In the genomic region with DNA sequence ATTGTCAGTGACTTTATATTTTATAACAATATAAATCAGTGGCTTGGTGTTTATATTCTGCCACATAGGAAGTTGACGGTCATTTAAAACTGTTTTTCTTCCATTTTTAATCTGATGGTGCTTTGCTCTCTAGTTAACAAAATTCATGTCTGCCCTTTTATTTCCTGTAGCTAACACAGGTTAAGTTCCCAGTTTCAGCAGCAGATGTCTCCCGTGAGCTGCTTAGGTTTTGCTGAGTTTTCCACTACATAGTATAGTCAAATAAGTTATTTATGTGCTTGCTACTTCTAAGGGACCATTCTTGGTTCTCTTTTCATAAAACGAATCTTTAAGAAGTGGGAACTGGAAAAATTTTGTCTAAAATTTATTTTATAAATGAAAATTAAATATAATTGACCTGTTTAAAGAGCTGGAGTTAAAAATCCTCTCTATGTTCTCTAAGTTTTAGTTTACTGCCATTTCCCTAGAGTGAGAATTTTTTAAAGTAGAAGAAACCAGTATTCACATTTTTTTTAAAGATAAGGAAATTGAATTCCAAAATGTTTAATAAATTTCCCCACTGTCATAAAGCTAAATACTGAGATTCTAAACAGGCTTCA, we compare ENCODE assay signal across 7 cellular contexts. TPM values are rescaled to one million over a fixed set of nuclear protein-coding genes. Genes with fewer than 3 reads are reported as not detected.
DNase-seq lines count a peak whose midpoint lies in the region; ATAC-seq and TF ChIP-seq lines count a peak whose summit lies in the region.

No MANE protein-coding gene starts in this region.

- H3K27me3 ChIP-seq in GM06990 (replicated peaks; ENCODE audit: control insufficient read depth, insufficient read depth, low read length): no peaks in the 10 kb centered on the region
- H3K27me3 ChIP-seq in HCT116 (ENCODE audit: insufficient read depth, low read length): no peaks in the 10 kb centered on the region
- no peaks in the 10 kb centered on the region for H3K27me3 ChIP-seq in lower lobe of right lung (ENCODE audit: low read depth)

- H3K4me2 ChIP-seq in HCT116 (ENCODE audit: low read length): no peak overlapping the region

- no peak overlapping the region for H3K4me3 ChIP-seq in GM06990 (replicated peaks; ENCODE audit: low read depth, low read length)
- H3K4me3 ChIP-seq in HCT116 (replicated peaks in 1 of 2; ENCODE audit: low read depth in 1 of 2, low read length in 2 of 2): no peak overlapping the region
- H3K4me3 ChIP-seq in coronary artery: no peak overlapping the region
- H3K4me3 ChIP-seq in lower lobe of right lung: no peak overlapping the region

- RAD21 ChIA-PET in HCT116 (lab: Charles Lee; ENCODE audit: low non-redundant PET in 1 of 2, low total read pairs in 2 of 2, uncharacterized antibody in 2 of 2, unreplicated experiment in 2 of 2): interaction anchor here (0.6 to 1.0 kb wide), 2 partner anchors 88 to 296 kb away, joined by 3 to 4 read pairs; no protein-coding TSS in a partner anchor

- peak; percentile 80 for ATAC-seq in HCT116
- peak; percentile 72 to 81 for ATAC-seq in lower lobe of right lung

- no TSS peak for BruUV-seq in HCT116 (replicated peaks; lab: Mats Ljungman, UMichigan)

- no peak overlapping the region for H3K27ac ChIP-seq in HCT116 (ENCODE audit: low read depth, low read length)
- H3K27ac ChIP-seq in coronary artery: no peak overlapping the region
- no peak overlapping the region for H3K27ac ChIP-seq in lower lobe of right lung

- TF ChIP-seq RAD21 in HCT116 (IDR thresholded peaks at IDR 0.05; ENCODE audit: low read depth): peak; percentile 76

- POLR2A ChIA-PET in HCT116 (lab: Charles Lee): no interaction called here

- H3K36me3 ChIP-seq in GM06990 (ENCODE audit: control insufficient read depth, insufficient read depth, low read length): peaks cover 6% of the 10 kb centered on the region
- H3K36me3 ChIP-seq in HCT116 (ENCODE audit: control insufficient read depth in 1 of 2, insufficient read depth in 2 of 2, low read length in 2 of 2): peaks cover 2 to 9% of the 10 kb centered on the region in 2 experiments; a peak in 2 of 4 replicates
- H3K36me3 ChIP-seq in lower lobe of right lung: peaks cover 34% of the 10 kb centered on the region

- 0 out of 2 replicates have a peak, but pooled peaks cover 7% of the 10 kb centered on the region for H4K20me1 ChIP-seq in HCT116 (ENCODE audit: insufficient read depth)

- H3K9me3 ChIP-seq in HCT116 (ENCODE audit: control insufficient read depth in 1 of 2, insufficient read depth in 1 of 2, low read depth in 1 of 2, low read length in 2 of 2): no peaks in the 10 kb centered on the region
- H3K9me3 ChIP-seq in lower lobe of right lung: peaks cover 11% of the 10 kb centered on the region

- DNase-seq in GM06990 (ENCODE audit: extremely low read depth, insufficient read length) (no peak), HCT116 (ENCODE audit: low read depth, low spot score) (peak; percentile 27), NCI-H1694 treated with DMSO at 0.1 percent for 48 hours (lab: John Stamatoyannopoulos, UW) (peak; percentile 38), coronary artery (ENCODE audit: low spot score) (no peak), lower lobe of right lung (no peak)
- DNase-seq in activated CD4-positive, CD25-positive, alpha-beta regulatory T cell treated with anti-CD3 and anti-CD28 coated beads, Interleukin-2, amount 50 U/mL, for 16 hours (ENCODE audit: low read depth, low spot score): peak; percentile 27
- DNase-seq in stimulated activated CD8-positive, alpha-beta memory T cell treated with anti-CD3 and anti-CD28 coated beads, Interleukin-15, amount 100 ng/mL, for 1 hour (ENCODE audit: low read depth): peak; percentile 40

- H3K9ac ChIP-seq in HCT116 (ENCODE audit: low read length): no peak overlapping the region

- TF ChIP-seq CTCF in GM06990 (IDR thresholded peaks at IDR 0.05; ENCODE audit: insufficient read depth, low read length, poor library complexity, severe bottlenecking) (peak; percentile 81), HCT116 (IDR thresholded peaks at IDR 0.05 in 2 of 3, conservative IDR thresholded peaks at IDR 0.05 in 1 of 3; ENCODE audit: borderline replicate concordance in 1 of 3, insufficient read depth in 1 of 3, low read depth in 2 of 3, low read length in 2 of 3) (peak; percentile 64 to 79 (median 71)), coronary artery (IDR thresholded peaks at IDR 0.05) (peak; percentile 67), lower lobe of right lung (IDR thresholded peaks at IDR 0.05) (peak; percentile 85)

- H3K9me2 ChIP-seq in HCT116 (ENCODE audit: insufficient read depth): no peaks in the 10 kb centered on the region

- no peak for TF ChIP-seq POLR2A in HCT116 (IDR thresholded peaks at IDR 0.05; ENCODE audit: borderline replicate concordance, extremely low read depth, insufficient read depth, insufficient read length)

- no peak overlapping the region for H2AFZ ChIP-seq in HCT116 (ENCODE audit: low read depth, low read length, poor library complexity, severe bottlenecking)

- peaks cover 50% of the 10 kb centered on the region for H3K79me2 ChIP-seq in HCT116 (ENCODE audit: insufficient read depth, low read length)

- CTCF ChIA-PET in HCT116 (lab: Charles Lee): interaction anchor here (1.0 to 2.5 kb wide), 14 partner anchors 8 to 348 kb away, joined by 3 to 37 read pairs (median 6); no protein-coding TSS in a partner anchor

- H3K4me1 ChIP-seq in HCT116 (ENCODE audit: control insufficient read depth in 1 of 2, insufficient read depth in 2 of 2, low read length in 2 of 2): peaks cover 7 to 17% of the 10 kb centered on the region in 2 experiments
- peaks cover 5% of the 10 kb centered on the region for H3K4me1 ChIP-seq in lower lobe of right lung

- intact Hi-C loops in HCT116 (cut with micrococcal nuclease): loop anchor here (1.0 to 5.0 kb wide), 4 partner anchors 88 to 345 kb away; no protein-coding TSS in a partner anchor
- intact Hi-C loops in lower lobe of right lung (cut with DNase I): no loop called here

TF ChIP-seq in HCT116, 20 proteins besides CTCF, POLR2A, EP300 and RAD21:
- TF ChIP-seq SIN3A (IDR thresholded peaks at IDR 0.05; ENCODE audit: low read depth): no peak
- no peak for TF ChIP-seq EGR1 (IDR thresholded peaks at IDR 0.05; ENCODE audit: low read depth)
- TF ChIP-seq ZFX (IDR thresholded peaks at IDR 0.05): no peak
- TF ChIP-seq, protein P1, sequence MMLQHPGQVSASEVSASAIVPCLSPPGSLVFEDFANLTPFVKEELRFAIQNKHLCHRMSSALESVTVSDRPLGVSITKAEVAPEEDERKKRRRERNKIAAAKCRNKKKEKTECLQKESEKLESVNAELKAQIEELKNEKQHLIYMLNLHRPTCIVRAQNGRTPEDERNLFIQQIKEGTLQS (IDR thresholded peaks at IDR 0.05): no peak
- TF ChIP-seq TCF7L2 (IDR thresholded peaks at IDR 0.05; ENCODE audit: borderline replicate concordance, extremely low read depth, insufficient read depth, insufficient read length): no peak
- TF ChIP-seq SP1 (IDR thresholded peaks at IDR 0.05; ENCODE audit: low read depth): no peak
- TF ChIP-seq, protein P2, sequence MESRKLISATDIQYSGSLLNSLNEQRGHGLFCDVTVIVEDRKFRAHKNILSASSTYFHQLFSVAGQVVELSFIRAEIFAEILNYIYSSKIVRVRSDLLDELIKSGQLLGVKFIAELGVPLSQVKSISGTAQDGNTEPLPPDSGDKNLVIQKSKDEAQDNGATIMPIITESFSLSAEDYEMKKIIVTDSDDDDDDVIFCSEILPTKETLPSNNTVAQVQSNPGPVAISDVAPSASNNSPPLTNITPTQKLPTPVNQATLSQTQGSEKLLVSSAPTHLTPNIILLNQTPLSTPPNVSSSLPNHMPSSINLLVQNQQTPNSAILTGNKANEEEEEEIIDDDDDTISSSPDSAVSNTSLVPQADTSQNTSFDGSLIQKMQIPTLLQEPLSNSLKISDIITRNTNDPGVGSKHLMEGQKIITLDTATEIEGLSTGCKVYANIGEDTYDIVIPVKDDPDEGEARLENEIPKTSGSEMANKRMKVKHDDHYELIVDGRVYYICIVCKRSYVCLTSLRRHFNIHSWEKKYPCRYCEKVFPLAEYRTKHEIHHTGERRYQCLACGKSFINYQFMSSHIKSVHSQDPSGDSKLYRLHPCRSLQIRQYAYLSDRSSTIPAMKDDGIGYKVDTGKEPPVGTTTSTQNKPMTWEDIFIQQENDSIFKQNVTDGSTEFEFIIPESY (IDR thresholded peaks at IDR 0.05; ENCODE audit: extremely low read depth, insufficient replicate concordance, low read length): no peak
- TF ChIP-seq ZNF274 (IDR thresholded peaks at IDR 0.05; ENCODE audit: low read depth, low read length): no peak
- TF ChIP-seq YY1 (IDR thresholded peaks at IDR 0.05; ENCODE audit: extremely low read depth, insufficient replicate concordance, low read depth, low read length): no peak
- no peak for TF ChIP-seq FOSL1 (IDR thresholded peaks at IDR 0.05; ENCODE audit: low read depth)
- TF ChIP-seq, protein P3, sequence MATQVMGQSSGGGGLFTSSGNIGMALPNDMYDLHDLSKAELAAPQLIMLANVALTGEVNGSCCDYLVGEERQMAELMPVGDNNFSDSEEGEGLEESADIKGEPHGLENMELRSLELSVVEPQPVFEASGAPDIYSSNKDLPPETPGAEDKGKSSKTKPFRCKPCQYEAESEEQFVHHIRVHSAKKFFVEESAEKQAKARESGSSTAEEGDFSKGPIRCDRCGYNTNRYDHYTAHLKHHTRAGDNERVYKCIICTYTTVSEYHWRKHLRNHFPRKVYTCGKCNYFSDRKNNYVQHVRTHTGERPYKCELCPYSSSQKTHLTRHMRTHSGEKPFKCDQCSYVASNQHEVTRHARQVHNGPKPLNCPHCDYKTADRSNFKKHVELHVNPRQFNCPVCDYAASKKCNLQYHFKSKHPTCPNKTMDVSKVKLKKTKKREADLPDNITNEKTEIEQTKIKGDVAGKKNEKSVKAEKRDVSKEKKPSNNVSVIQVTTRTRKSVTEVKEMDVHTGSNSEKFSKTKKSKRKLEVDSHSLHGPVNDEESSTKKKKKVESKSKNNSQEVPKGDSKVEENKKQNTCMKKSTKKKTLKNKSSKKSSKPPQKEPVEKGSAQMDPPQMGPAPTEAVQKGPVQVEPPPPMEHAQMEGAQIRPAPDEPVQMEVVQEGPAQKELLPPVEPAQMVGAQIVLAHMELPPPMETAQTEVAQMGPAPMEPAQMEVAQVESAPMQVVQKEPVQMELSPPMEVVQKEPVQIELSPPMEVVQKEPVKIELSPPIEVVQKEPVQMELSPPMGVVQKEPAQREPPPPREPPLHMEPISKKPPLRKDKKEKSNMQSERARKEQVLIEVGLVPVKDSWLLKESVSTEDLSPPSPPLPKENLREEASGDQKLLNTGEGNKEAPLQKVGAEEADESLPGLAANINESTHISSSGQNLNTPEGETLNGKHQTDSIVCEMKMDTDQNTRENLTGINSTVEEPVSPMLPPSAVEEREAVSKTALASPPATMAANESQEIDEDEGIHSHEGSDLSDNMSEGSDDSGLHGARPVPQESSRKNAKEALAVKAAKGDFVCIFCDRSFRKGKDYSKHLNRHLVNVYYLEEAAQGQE (IDR thresholded peaks at IDR 0.05; ENCODE audit: low read depth): no peak

RNA-seq across cellular contexts. Expression of a gene that starts 20.6 kb away (rescaled TPM):
- not detected for total RNA-seq in HCT116 (2021; ENCODE audit: unreplicated experiment)
- 0.06 and 0.09 TPM in 2 replicates for polyA plus RNA-seq in HCT116 (2012)
- total RNA-seq in lower lobe of right lung: 0.65 TPM

RNA-seq across cellular contexts. Expression of a gene that starts 47.5 kb away (rescaled TPM):
- 133 TPM for total RNA-seq in HCT116 (2021; ENCODE audit: unreplicated experiment)
- 96.7 and 124 TPM in 2 replicates for polyA plus RNA-seq in HCT116 (2012)
- 55.3 TPM for total RNA-seq in lower lobe of right lung

Comparison
In these comparisons a context has a peak if more than half of its experiments do, and no peak if none do; other contexts are left out.
1. DNase-seq: peak in HCT116 (single experiment), NCI-H1694 treated with DMSO at 0.1 percent for 48 hours (single experiment), activated CD4-positive, CD25-positive, alpha-beta regulatory T cell treated with anti-CD3 and anti-CD28 coated beads, Interleukin-2, amount 50 U/mL, for 16 hours (single experiment) and stimulated activated CD8-positive, alpha-beta memory T cell treated with anti-CD3 and anti-CD28 coated beads, Interleukin-15, amount 100 ng/mL, for 1 hour (single experiment); none in GM06990 (single experiment), coronary artery (single experiment) and lower lobe of right lung (single experiment).
2. Peak in every context shown above with its lines, with median percentiles within 50 percentile points of each other: CTCF ChIP-seq.